In the genomic region with DNA sequence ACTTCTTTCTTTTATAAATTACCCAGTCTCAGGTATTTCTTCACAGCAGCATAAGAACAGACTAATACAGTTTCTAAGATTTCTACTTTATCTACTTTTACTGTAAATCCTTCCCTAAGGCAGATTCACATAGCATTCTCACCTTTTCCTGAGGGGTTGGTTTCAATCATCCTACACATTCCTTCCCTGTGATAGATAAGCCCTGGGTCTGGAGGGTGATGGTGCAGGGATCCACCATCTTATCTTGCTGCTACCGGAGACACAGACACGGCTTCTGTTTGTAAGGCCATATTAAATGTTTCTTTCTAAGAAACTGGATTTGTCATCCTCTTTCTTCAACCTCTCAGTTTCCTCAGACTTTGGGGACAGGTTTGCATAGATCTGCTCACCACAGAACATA, we compare ENCODE assay signal across 37 cellular contexts. TPM values are rescaled to one million over a fixed set of nuclear protein-coding genes. Genes with fewer than 3 reads are reported as not detected.
"Had no signal": no experiment of that assay in that cellular context is flagged by ENCODE, and none has a peak within 500 bp of the region (broad histone marks: within the 10 kb centered on the region; RNA-seq: fewer than 3 reads in every experiment).

No MANE protein-coding gene starts in this region.

- DNase-seq: activated CD4-positive, alpha-beta memory T cell treated with anti-CD3 and anti-CD28 coated beads, Interleukin-2, amount 10 ng/mL, durations not matched to agents 7 days and 5 days; activated CD4-positive, alpha-beta T cell treated with anti-CD3 and anti-CD28 coated beads for 1 hour; activated CD4-positive, alpha-beta T cell treated with anti-CD3 and anti-CD28 coated beads, Interleukin-2, amount 10 ng/mL, durations not matched to agents 7 days and 5 days; activated CD8-positive, alpha-beta memory T cell treated with anti-CD3 and anti-CD28 coated beads, Interleukin-2, amount 50 U/mL, for 48 hours; activated naive CD8-positive, alpha-beta T cell treated with anti-CD3 and anti-CD28 coated beads, Interleukin-2, amount 50 U/mL, for 24 hours; activated T-cell treated with anti-CD3 and anti-CD28 coated beads, Interleukin-2, amount 50 U/mL, for 24 hours; cerebellar nuclear complex; colonic mucosa; dorsolateral prefrontal cortex; effector memory CD4-positive, alpha-beta T cell; erythroblast; heart left ventricle; mucosa of descending colon; right lobe of liver; stimulated activated CD4-positive, alpha-beta T cell treated with anti-CD3 and anti-CD28 coated beads, Interleukin-12 subunit alpha, Interleukin-12 subunit beta, amount 100 ng/mL, for 4 hours; stimulated activated CD4-positive, alpha-beta T cell treated with anti-CD3 and anti-CD28 coated beads, Interleukin-4, amount 100 ng/mL, for 1 hour; stimulated activated naive CD8-positive, alpha-beta T cell treated with anti-CD3 and anti-CD28 coated beads, Interleukin-15, Interleukin-2, amounts not matched to agents 100 U/mL and 50 U/mL, for 24 hours; testis; transverse colon; WERI-Rb-1 had no signal

- H3K4me1 ChIP-seq: breast epithelium, colonic mucosa, gastroesophageal sphincter, heart left ventricle, right lobe of liver, testis, transverse colon, vagina had no signal

- H3K36me3 ChIP-seq: breast epithelium, colonic mucosa, gastroesophageal sphincter, heart left ventricle, neutrophil, right lobe of liver, transverse colon, vagina, WERI-Rb-1 had no signal

- H3K27ac Mint-ChIP-seq: activated CD4-positive, alpha-beta memory T cell treated with anti-CD3 and anti-CD28 coated beads, Interleukin-2, amount 10 ng/mL, durations not matched to agents 7 days and 5 days; activated CD4-positive, alpha-beta T cell treated with anti-CD3 and anti-CD28 coated beads, Interleukin-2, amount 10 ng/mL, durations not matched to agents 7 days and 5 days; activated naive CD4-positive, alpha-beta T cell treated with anti-CD3 and anti-CD28 coated beads, Interleukin-2, amount 50 U/mL, for 24 hours; activated naive CD8-positive, alpha-beta T cell treated with anti-CD3 and anti-CD28 coated beads, Interleukin-2, amount 50 U/mL, for 24 hours; activated T-cell treated with anti-CD3 and anti-CD28 coated beads, Interleukin-2, amount 50 U/mL, for 24 hours; activated T-helper 17 cell treated with anti-CD3 and anti-CD28 coated beads, Interleukin-2, amount 50 U/mL, for 72 hours; nephron; progenitor cell of endocrine pancreas had no signal

- H3K36me3 Mint-ChIP-seq: activated naive CD4-positive, alpha-beta T cell treated with anti-CD3 and anti-CD28 coated beads, Interleukin-2, amount 50 U/mL, for 24 hours had no signal

- H3K9me3 Mint-ChIP-seq: activated CD4-positive, alpha-beta memory T cell treated with anti-CD3 and anti-CD28 coated beads, Interleukin-2, amount 10 ng/mL, durations not matched to agents 7 days and 5 days; activated CD4-positive, alpha-beta T cell treated with anti-CD3 and anti-CD28 coated beads, Interleukin-2, amount 10 ng/mL, durations not matched to agents 7 days and 5 days; activated naive CD4-positive, alpha-beta T cell treated with anti-CD3 and anti-CD28 coated beads, Interleukin-2, amount 50 U/mL, for 24 hours; activated naive CD8-positive, alpha-beta T cell treated with anti-CD3 and anti-CD28 coated beads, Interleukin-2, amount 50 U/mL, for 24 hours; activated T-cell treated with anti-CD3 and anti-CD28 coated beads, Interleukin-2, amount 50 U/mL, for 24 hours; activated T-helper 17 cell treated with anti-CD3 and anti-CD28 coated beads, Interleukin-2, amount 50 U/mL, for 72 hours; nephron had no signal

- H3K9me3 ChIP-seq: breast epithelium, colonic mucosa, gastroesophageal sphincter, heart left ventricle, mucosa of descending colon, neutrophil, right lobe of liver, testis, transverse colon, vagina had no signal

- H3K4me1 Mint-ChIP-seq: activated CD4-positive, alpha-beta memory T cell treated with anti-CD3 and anti-CD28 coated beads, Interleukin-2, amount 10 ng/mL, durations not matched to agents 7 days and 5 days; activated CD4-positive, alpha-beta T cell treated with anti-CD3 and anti-CD28 coated beads, Interleukin-2, amount 10 ng/mL, durations not matched to agents 7 days and 5 days; activated naive CD4-positive, alpha-beta T cell treated with anti-CD3 and anti-CD28 coated beads, Interleukin-2, amount 50 U/mL, for 24 hours; activated T-helper 17 cell treated with anti-CD3 and anti-CD28 coated beads, Interleukin-2, amount 50 U/mL, for 72 hours; nephron had no signal

- H3K4me3 Mint-ChIP-seq: activated CD4-positive, alpha-beta memory T cell treated with anti-CD3 and anti-CD28 coated beads, Interleukin-2, amount 10 ng/mL, durations not matched to agents 7 days and 5 days; activated CD4-positive, alpha-beta T cell treated with anti-CD3 and anti-CD28 coated beads, Interleukin-2, amount 10 ng/mL, durations not matched to agents 7 days and 5 days; activated naive CD4-positive, alpha-beta T cell treated with anti-CD3 and anti-CD28 coated beads, Interleukin-2, amount 50 U/mL, for 24 hours; activated naive CD8-positive, alpha-beta T cell treated with anti-CD3 and anti-CD28 coated beads, Interleukin-2, amount 50 U/mL, for 24 hours; activated T-cell treated with anti-CD3 and anti-CD28 coated beads, Interleukin-2, amount 50 U/mL, for 24 hours; activated T-helper 17 cell treated with anti-CD3 and anti-CD28 coated beads, Interleukin-2, amount 50 U/mL, for 72 hours; nephron had no signal

- H3K27me3 ChIP-seq: breast epithelium, colonic mucosa, dorsolateral prefrontal cortex, right lobe of liver, testis, vagina had no signal

- ATAC-seq: activated naive CD8-positive, alpha-beta T cell treated with anti-CD3 and anti-CD28 coated beads, Interleukin-2, amount 50 U/mL, for 24 hours; activated T-helper 17 cell treated with anti-CD3 and anti-CD28 coated beads, Interleukin-2, amount 50 U/mL, for 72 hours; gastroesophageal sphincter; heart left ventricle; mucosa of descending colon; right lobe of liver; stimulated activated naive CD8-positive, alpha-beta T cell treated with anti-CD3 and anti-CD28 coated beads, Interleukin-15, Interleukin-2, amounts not matched to agents 100 U/mL and 50 U/mL, for 24 hours had no signal

- H3K4me3 ChIP-seq: breast epithelium, colonic mucosa, dorsolateral prefrontal cortex, gastroesophageal sphincter, heart left ventricle, mucosa of descending colon, right lobe of liver, testis, transverse colon, vagina had no signal

- H3K27ac ChIP-seq: breast epithelium, colonic mucosa, dorsolateral prefrontal cortex, gastroesophageal sphincter, heart left ventricle, neutrophil, right lobe of liver, testis, transverse colon, vagina, WERI-Rb-1 had no signal

RNA-seq across cellular contexts. Expression of gene IQCF5, which starts 6.1 kb away (rescaled TPM):
- total RNA-seq: activated CD4-positive, alpha-beta memory T cell treated with anti-CD3 and anti-CD28 coated beads, Interleukin-2, amount 10 ng/mL, durations not matched to agents 7 days and 5 days; activated CD4-positive, alpha-beta T cell treated with anti-CD3 and anti-CD28 coated beads, Interleukin-2, amount 10 ng/mL, durations not matched to agents 7 days and 5 days; activated T-helper 17 cell treated with anti-CD3 and anti-CD28 coated beads, Interleukin-2, amount 50 U/mL, for 72 hours; breast epithelium; colonic mucosa; fibroblast of lung; fibroblast of villous mesenchyme; gastroesophageal sphincter; heart left ventricle; kidney epithelial cell; lower leg skin; mucosa of descending colon; myocyte; osteocyte; progenitor cell of endocrine pancreas; renal cortical epithelial cell; right lobe of liver; skeletal muscle tissue; T-helper 1 cell treated with Interleukin-12 subunit alpha and Interleukin-12 subunit beta and Interleukin-4 antibody, amounts not matched to agents 30 ng/mL and 1 ng/mL, for 36 hours; transverse colon; vagina had no signal
- polyA plus RNA-seq: fibroblast of lung, heart left ventricle had no signal

RNA-seq across cellular contexts. Expression of gene IQCF2, which starts 7.9 kb away (rescaled TPM):
- total RNA-seq: activated CD4-positive, alpha-beta memory T cell treated with anti-CD3 and anti-CD28 coated beads, Interleukin-2, amount 10 ng/mL, durations not matched to agents 7 days and 5 days; activated CD4-positive, alpha-beta T cell treated with anti-CD3 and anti-CD28 coated beads, Interleukin-2, amount 10 ng/mL, durations not matched to agents 7 days and 5 days; activated T-helper 17 cell treated with anti-CD3 and anti-CD28 coated beads, Interleukin-2, amount 50 U/mL, for 72 hours; breast epithelium; colonic mucosa; dorsolateral prefrontal cortex; fibroblast of lung; fibroblast of villous mesenchyme; gastroesophageal sphincter; heart left ventricle; kidney epithelial cell; lower leg skin; mucosa of descending colon; myocyte; osteocyte; progenitor cell of endocrine pancreas; renal cortical epithelial cell; right lobe of liver; skeletal muscle tissue; T-helper 1 cell treated with Interleukin-12 subunit alpha and Interleukin-12 subunit beta and Interleukin-4 antibody, amounts not matched to agents 30 ng/mL and 1 ng/mL, for 36 hours; transverse colon; vagina had no signal
- polyA plus RNA-seq: fibroblast of lung, heart left ventricle had no signal

RNA-seq across cellular contexts. Expression of gene IQCF1, which starts 33.8 kb away (rescaled TPM):
- total RNA-seq: activated CD4-positive, alpha-beta memory T cell treated with anti-CD3 and anti-CD28 coated beads, Interleukin-2, amount 10 ng/mL, durations not matched to agents 7 days and 5 days; activated CD4-positive, alpha-beta T cell treated with anti-CD3 and anti-CD28 coated beads, Interleukin-2, amount 10 ng/mL, durations not matched to agents 7 days and 5 days; breast epithelium; colonic mucosa; fibroblast of lung; fibroblast of villous mesenchyme; gastroesophageal sphincter; heart left ventricle; kidney epithelial cell; lower leg skin; mucosa of descending colon; myocyte; osteocyte; progenitor cell of endocrine pancreas; renal cortical epithelial cell; right lobe of liver; skeletal muscle tissue; T-helper 1 cell treated with Interleukin-12 subunit alpha and Interleukin-12 subunit beta and Interleukin-4 antibody, amounts not matched to agents 30 ng/mL and 1 ng/mL, for 36 hours; transverse colon; vagina had no signal
- polyA plus RNA-seq: fibroblast of lung, heart left ventricle had no signal
